2 cellular contexts compared by ENCODE assay signal in the genomic region with DNA sequence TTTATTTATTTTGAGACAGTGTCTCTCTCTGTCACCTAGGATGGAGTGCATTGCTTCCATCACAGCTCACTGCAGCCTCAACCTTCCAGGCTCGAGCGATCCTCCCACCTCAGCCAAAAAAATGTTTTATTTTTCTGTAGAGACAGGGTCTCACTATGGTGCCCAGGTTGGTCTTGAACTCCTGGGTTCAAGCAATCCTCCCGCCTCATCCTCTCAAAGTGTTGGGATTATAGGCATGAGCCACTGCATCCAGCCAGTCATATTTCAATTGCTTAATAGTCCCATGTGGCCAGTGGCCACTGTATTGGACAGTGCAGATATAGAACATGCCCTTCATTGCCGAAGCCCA.
TF ChIP-seq lines count a peak whose summit lies in the region.

No MANE protein-coding gene starts in this region.

TF ChIP-seq in HEK293, 187 proteins besides CTCF, POLR2A, EP300 and RAD21:
- TF ChIP-seq ZNF248 (tag by site-specific recombination; IDR thresholded peaks at IDR 0.05): no peak
- TF ChIP-seq ZEB2 (tag by site-specific recombination; IDR thresholded peaks at IDR 0.05): 0 out of 2 replicates have a peak, but pooled peaks have one; percentile 7
- TF ChIP-seq, protein P1, sequence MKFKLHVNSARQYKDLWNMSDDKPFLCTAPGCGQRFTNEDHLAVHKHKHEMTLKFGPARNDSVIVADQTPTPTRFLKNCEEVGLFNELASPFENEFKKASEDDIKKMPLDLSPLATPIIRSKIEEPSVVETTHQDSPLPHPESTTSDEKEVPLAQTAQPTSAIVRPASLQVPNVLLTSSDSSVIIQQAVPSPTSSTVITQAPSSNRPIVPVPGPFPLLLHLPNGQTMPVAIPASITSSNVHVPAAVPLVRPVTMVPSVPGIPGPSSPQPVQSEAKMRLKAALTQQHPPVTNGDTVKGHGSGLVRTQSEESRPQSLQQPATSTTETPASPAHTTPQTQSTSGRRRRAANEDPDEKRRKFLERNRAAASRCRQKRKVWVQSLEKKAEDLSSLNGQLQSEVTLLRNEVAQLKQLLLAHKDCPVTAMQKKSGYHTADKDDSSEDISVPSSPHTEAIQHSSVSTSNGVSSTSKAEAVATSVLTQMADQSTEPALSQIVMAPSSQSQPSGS (tag by site-specific recombination; IDR thresholded peaks at IDR 0.05; ENCODE audit: low read depth): no peak
- TF ChIP-seq ZNF670 (tag by site-specific recombination; IDR thresholded peaks at IDR 0.05; ENCODE audit: low read depth): no peak

TF ChIP-seq in K562, 482 proteins besides CTCF, POLR2A, EP300 and RAD21:
- TF ChIP-seq FOSL1 (tag; conservative IDR thresholded peaks at IDR 0.05) (0 out of 2 replicates have a peak, but pooled peaks have one; percentile 4), U2AF2 (optimal IDR thresholded peaks at IDR 0.05; ENCODE audit: low read depth, low read length) (no peak)
- TF ChIP-seq, protein P2, sequence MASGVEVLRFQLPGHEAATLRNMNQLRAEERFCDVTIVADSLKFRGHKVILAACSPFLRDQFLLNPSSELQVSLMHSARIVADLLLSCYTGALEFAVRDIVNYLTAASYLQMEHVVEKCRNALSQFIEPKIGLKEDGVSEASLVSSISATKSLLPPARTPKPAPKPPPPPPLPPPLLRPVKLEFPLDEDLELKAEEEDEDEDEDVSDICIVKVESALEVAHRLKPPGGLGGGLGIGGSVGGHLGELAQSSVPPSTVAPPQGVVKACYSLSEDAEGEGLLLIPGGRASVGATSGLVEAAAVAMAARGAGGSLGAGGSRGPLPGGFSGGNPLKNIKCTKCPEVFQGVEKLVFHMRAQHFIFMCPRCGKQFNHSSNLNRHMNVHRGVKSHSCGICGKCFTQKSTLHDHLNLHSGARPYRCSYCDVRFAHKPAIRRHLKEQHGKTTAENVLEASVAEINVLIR (CRISPR knock-in tag; IDR thresholded peaks at IDR 0.05): no peak
